Comparison of ENCODE assay signal across 9 cellular contexts in the genomic region with DNA sequence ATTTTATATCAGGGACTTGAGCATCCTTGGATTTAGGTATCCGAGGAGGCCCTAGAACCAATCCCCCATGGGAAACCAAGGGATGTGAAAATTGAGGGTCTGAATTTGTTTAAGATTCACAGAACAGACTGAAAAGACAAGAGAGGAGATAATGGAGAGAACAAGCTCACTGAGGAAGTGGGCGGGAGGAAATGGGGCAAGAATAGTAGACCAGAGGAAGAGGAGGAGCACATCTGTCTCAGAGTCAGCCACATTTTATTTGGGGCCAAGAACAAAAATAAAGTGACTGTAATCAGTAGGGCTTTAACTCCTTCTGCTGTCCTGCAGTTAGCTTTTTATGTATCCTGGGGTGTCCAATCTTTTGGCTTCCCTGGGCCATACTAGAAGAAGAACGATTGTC.
DNase-seq lines count a peak whose midpoint lies in the region; ATAC-seq lines count a peak whose summit lies in the region.
"Had no signal": no experiment of that assay in that cellular context is flagged by ENCODE, and none has a peak within 500 bp of the region (broad histone marks: within the 10 kb centered on the region; RNA-seq: fewer than 3 reads in every experiment).

No MANE protein-coding gene starts in this region.

- intact Hi-C loops in activated naive CD4-positive, alpha-beta T cell treated with anti-CD3 and anti-CD28 coated beads for 36 hours (cut with micrococcal nuclease), result loop anchor here (5.0 kb wide), 1 partner anchor 49 kb away; no protein-coding TSS in a partner anchor

- peak; percentile 12 for DNase-seq in activated naive CD4-positive, alpha-beta T cell treated with anti-CD3 and anti-CD28 coated beads for 36 hours
- no peak for DNase-seq in activated naive CD4-positive, alpha-beta T cell treated with Interleukin-2 at 50 U/mL for 16 hours
- peak; percentile 65 for DNase-seq in MV-4-11 (lab: John Stamatoyannopoulos, UW)
- peak; percentile 68 for DNase-seq in activated CD8-positive, alpha-beta T cell treated with anti-CD3 and anti-CD28 coated beads, Interleukin-2, amount 10 ng/mL, durations not matched to agents 7 days and 5 days
- no peak for DNase-seq in stimulated activated effector memory CD8-positive, alpha-beta T cell treated with anti-CD3 and anti-CD28 coated beads, Interleukin-12 subunit alpha, Interleukin-12 subunit beta, amount 100 ng/mL, for 72 hours (ENCODE audit: low spot score in 2 of 2)
- DNase-seq in GM19240 (ENCODE audit: insufficient read length, low spot score), result no peak
- DNase-seq: esophagus squamous epithelium had no signal

- peak overlapping the region; percentile 14 for H3K27ac Mint-ChIP-seq in activated naive CD4-positive, alpha-beta T cell treated with anti-CD3 and anti-CD28 coated beads for 36 hours
- peak overlapping the region; percentile 92 for H3K27ac Mint-ChIP-seq in activated CD8-positive, alpha-beta T cell treated with anti-CD3 and anti-CD28 coated beads, Interleukin-2, amount 10 ng/mL, durations not matched to agents 7 days and 5 days
- peak overlapping the region; percentile 63 for H3K27ac Mint-ChIP-seq in stimulated activated effector memory CD8-positive, alpha-beta T cell treated with anti-CD3 and anti-CD28 coated beads, Interleukin-12 subunit alpha, Interleukin-12 subunit beta, amount 100 ng/mL, for 72 hours

- peaks cover 52% of the 10 kb centered on the region for H3K36me3 Mint-ChIP-seq in activated naive CD4-positive, alpha-beta T cell treated with anti-CD3 and anti-CD28 coated beads for 36 hours (ENCODE audit: low read depth)
- H3K36me3 Mint-ChIP-seq in activated CD8-positive, alpha-beta T cell treated with anti-CD3 and anti-CD28 coated beads, Interleukin-2, amount 10 ng/mL, durations not matched to agents 7 days and 5 days (ENCODE audit: low read depth), result peaks cover 65% of the 10 kb centered on the region
- H3K36me3 Mint-ChIP-seq in stimulated activated effector memory CD8-positive, alpha-beta T cell treated with anti-CD3 and anti-CD28 coated beads, Interleukin-12 subunit alpha, Interleukin-12 subunit beta, amount 100 ng/mL, for 72 hours, result peaks cover 62% of the 10 kb centered on the region

- CTCF ChIA-PET in activated naive CD4-positive, alpha-beta T cell treated with anti-CD3 and anti-CD28 coated beads for 36 hours (lab: Charles Lee), result interaction anchor here (1.2 kb wide), 1 partner anchor 299 kb away, joined by 3 read pairs; no protein-coding TSS in a partner anchor
- CTCF ChIA-PET in activated CD8-positive, alpha-beta T cell treated with anti-CD3 and anti-CD28 coated beads, Interleukin-2, amount 10 ng/mL, durations not matched to agents 7 days and 5 days (lab: Charles Lee), result interaction anchor here (1.0 to 2.8 kb wide), 4 partner anchors 9 to 133 kb away, joined by 3 to 15 read pairs (median 3); no protein-coding TSS in a partner anchor

- POLR2A ChIA-PET in activated CD8-positive, alpha-beta T cell treated with anti-CD3 and anti-CD28 coated beads, Interleukin-2, amount 10 ng/mL, durations not matched to agents 7 days and 5 days (lab: Charles Lee), result interaction anchor here (0.7 to 1.5 kb wide), 6 partner anchors 10 to 186 kb away, joined by 3 to 4 read pairs (median 3); partner anchors contain the start of gene HDDC3

- H3K27me3 Mint-ChIP-seq in activated naive CD4-positive, alpha-beta T cell treated with anti-CD3 and anti-CD28 coated beads for 36 hours (ENCODE audit: low read depth), result no peaks in the 10 kb centered on the region
- H3K27me3 Mint-ChIP-seq in activated CD8-positive, alpha-beta T cell treated with anti-CD3 and anti-CD28 coated beads, Interleukin-2, amount 10 ng/mL, durations not matched to agents 7 days and 5 days (ENCODE audit: low read depth), result no peaks in the 10 kb centered on the region

- peaks cover 10% of the 10 kb centered on the region for H3K4me1 Mint-ChIP-seq in activated naive CD4-positive, alpha-beta T cell treated with anti-CD3 and anti-CD28 coated beads for 36 hours (ENCODE audit: low read depth)
- H3K4me1 Mint-ChIP-seq in activated CD8-positive, alpha-beta T cell treated with anti-CD3 and anti-CD28 coated beads, Interleukin-2, amount 10 ng/mL, durations not matched to agents 7 days and 5 days (ENCODE audit: low read depth), result peaks cover 37% of the 10 kb centered on the region
- H3K4me1 Mint-ChIP-seq in stimulated activated effector memory CD8-positive, alpha-beta T cell treated with anti-CD3 and anti-CD28 coated beads, Interleukin-12 subunit alpha, Interleukin-12 subunit beta, amount 100 ng/mL, for 72 hours, result peaks cover 7% of the 10 kb centered on the region

- ATAC-seq in activated CD8-positive, alpha-beta T cell treated with anti-CD3 and anti-CD28 coated beads, Interleukin-2, amount 10 ng/mL, durations not matched to agents 7 days and 5 days, result peak; percentile 96
- ATAC-seq in stimulated activated effector memory CD8-positive, alpha-beta T cell treated with anti-CD3 and anti-CD28 coated beads, Interleukin-12 subunit alpha, Interleukin-12 subunit beta, amount 100 ng/mL, for 72 hours, result peak; percentile 44
- ATAC-seq in GM18498 (IDR thresholded peaks at IDR 0.05; ENCODE audit: unreplicated experiment), result no peak
- ATAC-seq in GM21717 (IDR thresholded peaks at IDR 0.05; ENCODE audit: unreplicated experiment), result no peak

- no peak overlapping the region for H3K4me3 Mint-ChIP-seq in activated naive CD4-positive, alpha-beta T cell treated with anti-CD3 and anti-CD28 coated beads for 36 hours
- H3K4me3 Mint-ChIP-seq in activated CD8-positive, alpha-beta T cell treated with anti-CD3 and anti-CD28 coated beads, Interleukin-2, amount 10 ng/mL, durations not matched to agents 7 days and 5 days, result peak overlapping the region; percentile 66
- H3K4me3 Mint-ChIP-seq in stimulated activated effector memory CD8-positive, alpha-beta T cell treated with anti-CD3 and anti-CD28 coated beads, Interleukin-12 subunit alpha, Interleukin-12 subunit beta, amount 100 ng/mL, for 72 hours, result no peak overlapping the region

- no peaks in the 10 kb centered on the region for H3K9me3 Mint-ChIP-seq in activated naive CD4-positive, alpha-beta T cell treated with anti-CD3 and anti-CD28 coated beads for 36 hours
- no peaks in the 10 kb centered on the region for H3K9me3 Mint-ChIP-seq in activated CD8-positive, alpha-beta T cell treated with anti-CD3 and anti-CD28 coated beads, Interleukin-2, amount 10 ng/mL, durations not matched to agents 7 days and 5 days (ENCODE audit: insufficient read depth)
- peaks cover 2% of the 10 kb centered on the region for H3K9me3 Mint-ChIP-seq in stimulated activated effector memory CD8-positive, alpha-beta T cell treated with anti-CD3 and anti-CD28 coated beads, Interleukin-12 subunit alpha, Interleukin-12 subunit beta, amount 100 ng/mL, for 72 hours

Comparison
In these comparisons a context has a peak if more than half of its experiments do, and no peak if none do; other contexts are left out.
1. DNase-seq: peak in activated naive CD4-positive, alpha-beta T cell treated with anti-CD3 and anti-CD28 coated beads for 36 hours (single experiment), MV-4-11 (single experiment) and activated CD8-positive, alpha-beta T cell treated with anti-CD3 and anti-CD28 coated beads, Interleukin-2, amount 10 ng/mL, durations not matched to agents 7 days and 5 days (single experiment); none in activated naive CD4-positive, alpha-beta T cell treated with Interleukin-2 at 50 U/mL for 16 hours (single experiment), stimulated activated effector memory CD8-positive, alpha-beta T cell treated with anti-CD3 and anti-CD28 coated beads, Interleukin-12 subunit alpha, Interleukin-12 subunit beta, amount 100 ng/mL, for 72 hours (0 of 2) and GM19240 (single experiment).
2. H3K27ac Mint-ChIP-seq: peak in every context shown above with its lines; median percentile 92 in activated CD8-positive, alpha-beta T cell treated with anti-CD3 and anti-CD28 coated beads, Interleukin-2, amount 10 ng/mL, durations not matched to agents 7 days and 5 days; 63 in stimulated activated effector memory CD8-positive, alpha-beta T cell treated with anti-CD3 and anti-CD28 coated beads, Interleukin-12 subunit alpha, Interleukin-12 subunit beta, amount 100 ng/mL, for 72 hours; 14 in activated naive CD4-positive, alpha-beta T cell treated with anti-CD3 and anti-CD28 coated beads for 36 hours.
3. ATAC-seq: peak in activated CD8-positive, alpha-beta T cell treated with anti-CD3 and anti-CD28 coated beads, Interleukin-2, amount 10 ng/mL, durations not matched to agents 7 days and 5 days (single experiment) and stimulated activated effector memory CD8-positive, alpha-beta T cell treated with anti-CD3 and anti-CD28 coated beads, Interleukin-12 subunit alpha, Interleukin-12 subunit beta, amount 100 ng/mL, for 72 hours (single experiment); none in GM18498 (single experiment) and GM21717 (single experiment).